Comparison of ENCODE assay signal across 26 cellular contexts in the genomic region with DNA sequence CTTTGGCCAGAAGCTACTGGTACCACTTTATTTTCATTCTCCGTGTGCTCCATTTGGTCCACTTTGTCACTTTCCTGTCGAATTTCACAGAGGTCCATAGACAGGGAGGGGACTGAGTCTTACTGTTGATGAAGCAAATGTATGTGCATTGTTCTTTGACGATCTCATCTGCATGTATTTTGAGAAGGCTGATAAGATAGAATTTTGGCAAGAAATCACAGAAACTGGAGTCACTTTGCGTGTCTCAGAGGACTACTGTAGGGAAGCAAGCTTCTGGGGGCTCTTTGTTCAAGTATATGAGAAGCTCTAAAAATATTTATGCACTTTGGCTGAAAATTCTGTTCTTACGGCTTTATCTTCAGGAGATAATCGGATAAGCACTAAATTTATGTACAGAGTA.
"Had no signal": no experiment of that assay in that cellular context is flagged by ENCODE, and none has a peak within 500 bp of the region (broad histone marks: within the 10 kb centered on the region; RNA-seq: fewer than 3 reads in every experiment).

No MANE protein-coding gene starts in this region.

- H3K27me3 ChIP-seq: gastroesophageal sphincter, ovary, sigmoid colon, thyroid gland, vagina had no signal

- H3K4me3 ChIP-seq: dorsolateral prefrontal cortex, gastroesophageal sphincter, heart left ventricle, left ventricle myocardium inferior, lower lobe of right lung, ovary, psoas muscle, sigmoid colon, stomach, thyroid gland, vagina had no signal

- H3K36me3 ChIP-seq: gastroesophageal sphincter, heart left ventricle, left ventricle myocardium inferior, lower lobe of right lung, ovary, sigmoid colon, stomach, thyroid gland, vagina had no signal

- H3K4me1 ChIP-seq: foreskin keratinocyte, left ventricle myocardium inferior, lower lobe of right lung, psoas muscle, stomach, thyroid gland, vagina had no signal

- DNase-seq: dorsolateral prefrontal cortex; effector CD4-positive, alpha-beta T cell; foreskin keratinocyte; heart left ventricle; hippocampal formation; left cardiac atrium; left ventricle myocardium inferior; lower lobe of right lung; naive thymus-derived CD8-positive, alpha-beta T cell; nephron progenitor cell; nucleus accumbens; ovary; posterior cingulate gyrus; psoas muscle; right cardiac atrium; sigmoid colon; stimulated activated CD4-positive, alpha-beta T cell treated with anti-CD3 and anti-CD28 coated beads, Interleukin-2, amount 100 ng/mL, for 24 hours; stimulated activated CD4-positive, alpha-beta T cell treated with anti-CD3 and anti-CD28 coated beads, Interleukin-4, amount 100 ng/mL, for 24 hours; stimulated activated naive CD4-positive, alpha-beta T cell treated with Interleukin-2 at 50 U/mL for 16 hours; stomach; thyroid gland; trophoblast cell had no signal

- H3K27ac ChIP-seq: dorsolateral prefrontal cortex, foreskin keratinocyte, gastroesophageal sphincter, heart left ventricle, left ventricle myocardium inferior, lower lobe of right lung, ovary, psoas muscle, sigmoid colon, stomach, thyroid gland, vagina had no signal

- H3K9me3 ChIP-seq: gastroesophageal sphincter, lower lobe of right lung, ovary, psoas muscle, sigmoid colon, thyroid gland, vagina had no signal

- FAIRE-seq: islet of Langerhans had no signal

- ATAC-seq: foreskin keratinocyte; gastroesophageal sphincter; heart left ventricle; left cardiac atrium; lower lobe of right lung; naive thymus-derived CD8-positive, alpha-beta T cell; psoas muscle; right cardiac atrium; stimulated activated effector memory CD8-positive, alpha-beta T cell treated with anti-CD3 and anti-CD28 coated beads, Interleukin-12 subunit alpha, Interleukin-12 subunit beta, amount 100 ng/mL, for 72 hours had no signal
